9 cellular contexts compared by ENCODE assay signal in the genomic region with DNA sequence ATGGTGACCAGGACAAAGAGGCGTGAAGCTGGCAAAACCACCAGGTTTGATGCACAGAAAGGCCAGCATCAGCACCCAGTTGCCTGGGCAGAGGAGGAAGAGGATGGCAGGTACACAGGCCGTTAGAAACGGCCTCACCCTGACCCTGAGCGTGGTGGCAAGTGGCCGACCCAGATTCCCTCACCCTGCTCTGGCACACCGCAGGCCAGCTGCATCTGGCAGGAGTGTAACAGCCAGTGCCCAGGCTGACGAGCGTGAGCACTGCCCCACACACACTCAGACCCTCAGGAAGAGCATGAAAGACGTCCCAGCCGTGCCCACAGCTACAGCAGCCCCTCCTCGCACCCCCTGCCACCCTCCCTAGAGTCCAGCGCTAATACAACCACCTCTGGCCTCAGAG.
DNase-seq lines count a peak whose midpoint lies in the region; ATAC-seq, FAIRE-seq and TF ChIP-seq lines count a peak whose summit lies in the region.
"Had no signal": no experiment of that assay in that cellular context is flagged by ENCODE, and none has a peak within 500 bp of the region (broad histone marks: within the 10 kb centered on the region; RNA-seq: fewer than 3 reads in every experiment).

No MANE protein-coding gene starts in this region.

- TF ChIP-seq POLR2A in GM12878 (IDR thresholded peaks at IDR 0.05; ENCODE audit: low read depth, low read length): 0 out of 2 replicates have a peak, but pooled peaks have one; percentile 17
- TF ChIP-seq POLR2A in right lobe of liver (IDR thresholded peaks at IDR 0.05): no peak

- H3K4me1 ChIP-seq in GM12878 (ENCODE audit: control insufficient read depth, insufficient read depth, low read length) (peaks cover 19% of the 10 kb centered on the region), right lobe of liver (peaks cover 0 to 63% (median 28%) of the 10 kb centered on the region in 4 donors), BE2C (peaks cover 36% of the 10 kb centered on the region)

- peak overlapping the region; percentile 69 for H3K4me3 Mint-ChIP-seq in activated naive CD4-positive, alpha-beta T cell treated with anti-CD3 and anti-CD28 coated beads, Interleukin-2, amount 50 U/mL, for 24 hours

- no peak overlapping the region for H3K4me2 ChIP-seq in GM12878 (ENCODE audit: control insufficient read depth, insufficient read depth)

- no peaks in the 10 kb centered on the region for H3K36me3 Mint-ChIP-seq in activated naive CD4-positive, alpha-beta T cell treated with anti-CD3 and anti-CD28 coated beads, Interleukin-2, amount 50 U/mL, for 24 hours

- H3K27ac ChIP-seq in GM12878 (ENCODE audit: control insufficient read depth, insufficient read depth) (no peak overlapping the region), right lobe of liver (peak overlapping the region in 1 of 3 donors; percentile 7), substantia nigra (ENCODE audit: low read depth, low read length, poor library complexity, severe bottlenecking) (peak overlapping the region; percentile 35)

- peaks cover 10% of the 10 kb centered on the region for H4K20me1 ChIP-seq in GM12878 (ENCODE audit: control insufficient read depth, insufficient read depth)

- TF ChIP-seq RAD21 in GM12878 (IDR thresholded peaks at IDR 0.05; ENCODE audit: insufficient read depth, low read depth, low read length): no peak

- CTCF ChIA-PET in GM12878 (lab: Yijun Ruan, JAX): no interaction called here

- no peaks in the 10 kb centered on the region for H3K27me3 ChIP-seq in GM12878 (replicated peaks in 1 of 2; ENCODE audit: control insufficient read depth in 2 of 2, insufficient read depth in 2 of 2, low read length in 1 of 2)
- no peaks in the 10 kb centered on the region for H3K27me3 ChIP-seq in right lobe of liver
- H3K27me3 ChIP-seq in BE2C: no peaks in the 10 kb centered on the region

- RAD21 ChIA-PET in GM12878 (lab: Charles Lee; ENCODE audit: unreplicated experiment): no interaction called here

- TF ChIP-seq CTCF in GM12878 (IDR thresholded peaks at IDR 0.05 in 2 of 3, conservative IDR thresholded peaks at IDR 0.05 in 1 of 3; ENCODE audit: control insufficient read depth in 2 of 3, extremely low read depth in 1 of 3, insufficient read depth in 1 of 3, low read depth in 3 of 3, low read length in 3 of 3): no peak
- TF ChIP-seq CTCF in right lobe of liver (IDR thresholded peaks at IDR 0.05): no peak
- no peak for TF ChIP-seq CTCF in BE2C (IDR thresholded peaks at IDR 0.05; ENCODE audit: low read depth, low read length)

- intact Hi-C loops in GM12878 (cut with micrococcal nuclease; ENCODE audit: unreplicated experiment): no loop called here
- intact Hi-C loops in right lobe of liver (cut with DNase I): no loop called here

- H3K27ac Mint-ChIP-seq in activated naive CD4-positive, alpha-beta T cell treated with anti-CD3 and anti-CD28 coated beads, Interleukin-2, amount 50 U/mL, for 24 hours: peak overlapping the region; percentile 72

- no peaks in the 10 kb centered on the region for H3K9me3 Mint-ChIP-seq in activated naive CD4-positive, alpha-beta T cell treated with anti-CD3 and anti-CD28 coated beads, Interleukin-2, amount 50 U/mL, for 24 hours

- peaks cover 92% of the 10 kb centered on the region for H3K79me2 ChIP-seq in GM12878 (ENCODE audit: control insufficient read depth, insufficient read depth, low read length)

- H3K36me3 ChIP-seq in GM12878 (ENCODE audit: control insufficient read depth in 2 of 2, insufficient read depth in 2 of 2, low read length in 1 of 2) (peaks cover 5 to 15% of the 10 kb centered on the region in 2 experiments; a peak in 2 of 4 replicates), right lobe of liver (no peaks in the 10 kb centered on the region), BE2C (no peaks in the 10 kb centered on the region)

- FAIRE-seq in GM12878 (lab: Jason Lieb, UNC): no peak

- ATAC-seq in GM12878: no peak
- peak; percentile 27 to 64 (median 56) for ATAC-seq in right lobe of liver

- POLR2A ChIA-PET in GM12878 (lab: Charles Lee): interaction anchor here (0.7 kb wide), 1 partner anchor 18 kb away, joined by 4 read pairs; no protein-coding TSS in a partner anchor

- H2AFZ ChIP-seq in GM12878 (ENCODE audit: control insufficient read depth, low read depth, low read length): no peak overlapping the region

- in situ Hi-C loops in GM12878 (cut with MboI): no loop called here

- TF ChIP-seq EP300 in GM12878 (IDR thresholded peaks at IDR 0.05; ENCODE audit: borderline replicate concordance in 1 of 2, control insufficient read depth in 1 of 2, low read depth in 2 of 2, low read length in 2 of 2): no peak

- no peaks in the 10 kb centered on the region for H3K9me3 ChIP-seq in GM12878 (replicated peaks; ENCODE audit: control insufficient read depth, insufficient read depth, low read length)
- H3K9me3 ChIP-seq in right lobe of liver: no peaks in the 10 kb centered on the region
- no peaks in the 10 kb centered on the region for H3K9me3 ChIP-seq in BE2C

- BruUV-seq in GM12878 (replicated peaks; lab: Mats Ljungman, UMichigan): no TSS peak

- peaks cover 90% of the 10 kb centered on the region for H3K4me1 Mint-ChIP-seq in activated naive CD4-positive, alpha-beta T cell treated with anti-CD3 and anti-CD28 coated beads, Interleukin-2, amount 50 U/mL, for 24 hours

- 86% methylated on average over 10 of the region's 12 CpGs for WGBS in GM12878 (ENCODE audit: insufficient coverage, insufficient replicate concordance, low lambda C conversion rate, missing lambda C conversion rate)
- 0% methylated on average over 1 of the region's 12 CpGs for WGBS in right lobe of liver (ENCODE audit: insufficient coverage, low coverage, low lambda C conversion rate, missing lambda C conversion rate)

- H3K27me3 Mint-ChIP-seq in activated naive CD4-positive, alpha-beta T cell treated with anti-CD3 and anti-CD28 coated beads, Interleukin-2, amount 50 U/mL, for 24 hours: no peaks in the 10 kb centered on the region

- SMC1A ChIA-PET in GM12878 (lab: Charles Lee; ENCODE audit: uncharacterized antibody, unreplicated experiment): no interaction called here

- DNase-seq in activated naive CD4-positive, alpha-beta T cell treated with anti-CD3 and anti-CD28 coated beads, Interleukin-2, amount 50 U/mL, for 16 hours: no peak
- no peak for DNase-seq in GM12878 (ENCODE audit: low read depth, low spot score)
- DNase-seq in right lobe of liver: peak in 2 of 3 donors; percentile 85
- peak in 4 of 49 donors; percentile 8 to 30 (median 24) for DNase-seq in substantia nigra (lab: John Stamatoyannopoulos, UW)
- DNase-seq in NCI-H2107 treated with DMSO at 0.1 percent for 48 hours (lab: John Stamatoyannopoulos, UW; ENCODE audit: unreplicated experiment): no peak
- no peak for DNase-seq in NCI-H146 treated with DMSO at 0.1 percent for 48 hours (lab: John Stamatoyannopoulos, UW; ENCODE audit: unreplicated experiment)
- DNase-seq in BE2C: no peak
- DNase-seq: NCI-H1436 had no signal

- H3K9ac ChIP-seq in GM12878 (ENCODE audit: control insufficient read depth, insufficient read depth, low read length): no peak overlapping the region

- H3K4me3 ChIP-seq in GM12878 (no peak overlapping the region), right lobe of liver (no peak overlapping the region), BE2C (ENCODE audit: low read depth, low read length) (no peak overlapping the region)

TF ChIP-seq in GM12878, 131 proteins besides CTCF, POLR2A, EP300 and RAD21 (continues in another document):
- TF ChIP-seq, protein P1, sequence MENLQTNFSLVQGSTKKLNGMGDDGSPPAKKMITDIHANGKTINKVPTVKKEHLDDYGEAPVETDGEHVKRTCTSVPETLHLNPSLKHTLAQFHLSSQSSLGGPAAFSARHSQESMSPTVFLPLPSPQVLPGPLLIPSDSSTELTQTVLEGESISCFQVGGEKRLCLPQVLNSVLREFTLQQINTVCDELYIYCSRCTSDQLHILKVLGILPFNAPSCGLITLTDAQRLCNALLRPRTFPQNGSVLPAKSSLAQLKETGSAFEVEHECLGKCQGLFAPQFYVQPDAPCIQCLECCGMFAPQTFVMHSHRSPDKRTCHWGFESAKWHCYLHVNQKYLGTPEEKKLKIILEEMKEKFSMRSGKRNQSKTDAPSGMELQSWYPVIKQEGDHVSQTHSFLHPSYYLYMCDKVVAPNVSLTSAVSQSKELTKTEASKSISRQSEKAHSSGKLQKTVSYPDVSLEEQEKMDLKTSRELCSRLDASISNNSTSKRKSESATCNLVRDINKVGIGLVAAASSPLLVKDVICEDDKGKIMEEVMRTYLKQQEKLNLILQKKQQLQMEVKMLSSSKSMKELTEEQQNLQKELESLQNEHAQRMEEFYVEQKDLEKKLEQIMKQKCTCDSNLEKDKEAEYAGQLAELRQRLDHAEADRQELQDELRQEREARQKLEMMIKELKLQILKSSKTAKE (IDR thresholded peaks at IDR 0.05; ENCODE audit: low read depth, poor library complexity, severe bottlenecking): no peak
- TF ChIP-seq RB1 (IDR thresholded peaks at IDR 0.05; ENCODE audit: borderline replicate concordance): no peak
- TF ChIP-seq HDAC2 (IDR thresholded peaks at IDR 0.05): no peak
- no peak for TF ChIP-seq ZNF274 (IDR thresholded peaks at IDR 0.05; ENCODE audit: insufficient read depth, insufficient read length)
- TF ChIP-seq CBFB (IDR thresholded peaks at IDR 0.05; ENCODE audit: low read depth): no peak
- no peak for TF ChIP-seq CREM (IDR thresholded peaks at IDR 0.05; ENCODE audit: low read depth)

Comparison
In these comparisons a context has a peak if more than half of its experiments do, and no peak if none do; other contexts are left out.
1. DNase-seq: peak in right lobe of liver (2 of 3); none in activated naive CD4-positive, alpha-beta T cell treated with anti-CD3 and anti-CD28 coated beads, Interleukin-2, amount 50 U/mL, for 16 hours (single experiment), GM12878 (single experiment), NCI-H2107 treated with DMSO at 0.1 percent for 48 hours (single experiment), NCI-H146 treated with DMSO at 0.1 percent for 48 hours (single experiment) and BE2C (single experiment).